ENCODE assay signal across 28 cellular contexts in genomic region chr1:205741681-205742080, GRCh38. TPM values are rescaled to one million over a fixed set of nuclear protein-coding genes. Genes with fewer than 3 reads are reported as not detected.
DNase-seq lines count a peak whose midpoint lies in the region; ATAC-seq, FAIRE-seq and TF ChIP-seq lines count a peak whose summit lies in the region.
"Had no signal": no experiment of that assay in that cellular context is flagged by ENCODE, and none has a peak within 500 bp of the region (broad histone marks: within the 10 kb centered on the region; RNA-seq: fewer than 3 reads in every experiment).

No MANE protein-coding gene starts in this region.

- H4K8ac ChIP-seq in H9 (replicated peaks; ENCODE audit: insufficient read length, low read depth, low read length): no peak overlapping the region

- no peak overlapping the region for H4K5ac ChIP-seq in H9 (ENCODE audit: insufficient read length, low read depth, low read length)

- no peak overlapping the region for H2BK5ac ChIP-seq in H9 (ENCODE audit: insufficient read length, low read length)

- H3K27ac ChIP-seq in H9 (ENCODE audit: insufficient read length, low read depth, low read length): no peak overlapping the region
- H3K27ac ChIP-seq: epithelial cell of prostate, upper lobe of right lung had no signal

- no peaks in the 10 kb centered on the region for H4K20me1 ChIP-seq in H9 (ENCODE audit: control insufficient read depth, insufficient read depth, insufficient read length)

- no peaks in the 10 kb centered on the region for H3K23me2 ChIP-seq in H9 (ENCODE audit: insufficient read length, low read depth, low read length, poor library complexity, severe bottlenecking)

- H3K27ac Mint-ChIP-seq in activated naive CD8-positive, alpha-beta T cell: peak overlapping the region; percentile 46
- no peak overlapping the region for H3K27ac Mint-ChIP-seq in activated naive CD8-positive, alpha-beta T cell treated with anti-CD3 and anti-CD28 coated beads, Interleukin-2, amount 50 U/mL, for 24 hours
- H3K27ac Mint-ChIP-seq in H9 (peak overlapping the region in 2 of 3 experiments; percentile 25 to 82; a peak in 2 of 7 replicates), neural crest cell (ENCODE audit: unreplicated experiment) (no peak overlapping the region)
- H3K27ac Mint-ChIP-seq: activated CD4-positive, alpha-beta T cell treated with anti-CD3 and anti-CD28 coated beads for 36 hours; activated naive CD4-positive, alpha-beta T cell treated with anti-CD3 and anti-CD28 coated beads, Interleukin-2, amount 50 U/mL, for 72 hours; activated T-helper 1 cell treated with anti-CD3 and anti-CD28 coated beads, Interleukin-12 subunit alpha, Interleukin-12 subunit beta, Interleukin-2, Interleukin-4 antibody, amounts not matched to agents 30 ng/mL and 10 ng/mL and 1 ng/mL, durations not matched to agents 14 hours and 24 hours and 36 hours had no signal

- H3K14ac ChIP-seq in H9 (ENCODE audit: insufficient read depth, low read length): no peak overlapping the region

- no peaks in the 10 kb centered on the region for H3K27me3 ChIP-seq in H9 (ENCODE audit: insufficient read depth, low read length)
- H3K27me3 ChIP-seq: upper lobe of right lung had no signal

- H3K9ac ChIP-seq in H9 (ENCODE audit: extremely low read depth, insufficient read length, low read length): no peak overlapping the region

- H3K36me3 Mint-ChIP-seq in activated naive CD8-positive, alpha-beta T cell: peaks cover 4% of the 10 kb centered on the region
- H3K36me3 Mint-ChIP-seq in activated naive CD8-positive, alpha-beta T cell treated with anti-CD3 and anti-CD28 coated beads, Interleukin-2, amount 50 U/mL, for 24 hours (ENCODE audit: low read depth): peaks cover 39% of the 10 kb centered on the region
- H3K36me3 Mint-ChIP-seq in H9 (ENCODE audit: insufficient read depth in 1 of 3, low read depth in 3 of 3) (peaks cover 8 to 24% (median 18%) of the 10 kb centered on the region in 3 experiments; a peak in 6 of 7 replicates), neural crest cell (ENCODE audit: low read depth) (peaks cover 10% of the 10 kb centered on the region)

- no peak overlapping the region for H3K4me3 Mint-ChIP-seq in activated naive CD8-positive, alpha-beta T cell
- H3K4me3 Mint-ChIP-seq in activated naive CD8-positive, alpha-beta T cell treated with anti-CD3 and anti-CD28 coated beads, Interleukin-2, amount 50 U/mL, for 24 hours: no peak overlapping the region
- H3K4me3 Mint-ChIP-seq in H9 (no peak overlapping the region), neural crest cell (peak overlapping the region; percentile 57)
- H3K4me3 Mint-ChIP-seq: activated CD4-positive, alpha-beta T cell treated with anti-CD3 and anti-CD28 coated beads for 36 hours; activated T-helper 1 cell treated with anti-CD3 and anti-CD28 coated beads, Interleukin-12 subunit alpha, Interleukin-12 subunit beta, Interleukin-2, Interleukin-4 antibody, amounts not matched to agents 30 ng/mL and 10 ng/mL and 1 ng/mL, durations not matched to agents 14 hours and 24 hours and 36 hours had no signal

- H2BK120ac ChIP-seq in H9 (ENCODE audit: low read depth, low read length, poor library complexity, severe bottlenecking): no peak overlapping the region

- H3K9me3 ChIP-seq in H9 (ENCODE audit: control insufficient read depth, low read depth, low read length): no peaks in the 10 kb centered on the region
- H3K9me3 ChIP-seq: upper lobe of right lung had no signal

- no peak overlapping the region for H3T11ph ChIP-seq in H9 (ENCODE audit: low read length)

- no peaks in the 10 kb centered on the region for H3K27me3 Mint-ChIP-seq in activated naive CD8-positive, alpha-beta T cell
- H3K27me3 Mint-ChIP-seq in activated naive CD8-positive, alpha-beta T cell treated with anti-CD3 and anti-CD28 coated beads, Interleukin-2, amount 50 U/mL, for 24 hours: no peaks in the 10 kb centered on the region
- H3K27me3 Mint-ChIP-seq in H9 (ENCODE audit: low read depth) (no peaks in the 10 kb centered on the region), neural crest cell (ENCODE audit: low read depth) (no peaks in the 10 kb centered on the region)
- H3K27me3 Mint-ChIP-seq: activated CD4-positive, alpha-beta T cell treated with anti-CD3 and anti-CD28 coated beads for 36 hours had no signal

- FAIRE-seq in TTC549 (lab: Jason Lieb, UNC): peak; percentile 49
- FAIRE-seq: GM19239 had no signal

- peaks cover 8% of the 10 kb centered on the region for H3K79me1 ChIP-seq in H9 (ENCODE audit: insufficient read depth, low read depth, low read length, poor library complexity, severe bottlenecking)

- peaks cover 4% of the 10 kb centered on the region; the same call in 1 of the 2 replicates for H3K4me1 ChIP-seq in H9 (ENCODE audit: insufficient read depth, low read length)

- H3K4me1 Mint-ChIP-seq in activated naive CD8-positive, alpha-beta T cell (ENCODE audit: low read depth): peaks cover 51% of the 10 kb centered on the region
- H3K4me1 Mint-ChIP-seq in activated naive CD8-positive, alpha-beta T cell treated with anti-CD3 and anti-CD28 coated beads, Interleukin-2, amount 50 U/mL, for 24 hours: peaks cover 49% of the 10 kb centered on the region
- H3K4me1 Mint-ChIP-seq in H9 (peaks cover 42 to 43% of the 10 kb centered on the region in 2 experiments), neural crest cell (peaks cover 42% of the 10 kb centered on the region)

- H3K9me3 Mint-ChIP-seq in activated naive CD8-positive, alpha-beta T cell (ENCODE audit: low read depth): no peaks in the 10 kb centered on the region
- H3K9me3 Mint-ChIP-seq in activated naive CD8-positive, alpha-beta T cell treated with anti-CD3 and anti-CD28 coated beads, Interleukin-2, amount 50 U/mL, for 24 hours: no peaks in the 10 kb centered on the region
- H3K9me3 Mint-ChIP-seq in H9 (no peaks in the 10 kb centered on the region), neural crest cell (no peaks in the 10 kb centered on the region)
- H3K9me3 Mint-ChIP-seq: activated naive CD4-positive, alpha-beta T cell treated with anti-CD3 and anti-CD28 coated beads, Interleukin-2, amount 50 U/mL, for 72 hours; activated T-helper 1 cell treated with anti-CD3 and anti-CD28 coated beads, Interleukin-12 subunit alpha, Interleukin-12 subunit beta, Interleukin-2, Interleukin-4 antibody, amounts not matched to agents 30 ng/mL and 10 ng/mL and 1 ng/mL, durations not matched to agents 14 hours and 24 hours and 36 hours had no signal

- H2BK15ac ChIP-seq in H9 (ENCODE audit: low read depth, low read length): no peak overlapping the region

- TF ChIP-seq CTCF in H9 (conservative IDR thresholded peaks at IDR 0.05) (no peak), neural crest cell (conservative IDR thresholded peaks at IDR 0.05) (no peak), omental fat pad (IDR thresholded peaks at IDR 0.05) (no peak)

- H2BK20ac ChIP-seq in H9 (ENCODE audit: low read depth, low read length, poor library complexity, severe bottlenecking): no peak overlapping the region

- H3K4me2 ChIP-seq in H9 (ENCODE audit: insufficient read depth, insufficient read length, low read length): no peak overlapping the region
- H3K4me2 ChIP-seq: smooth muscle cell had no signal

- H3K23ac ChIP-seq in H9 (ENCODE audit: insufficient read length, low read depth, low read length): no peak overlapping the region

- no peak overlapping the region for H3K18ac ChIP-seq in H9 (ENCODE audit: insufficient read length, low read depth, low read length)

- no peak overlapping the region for H2BK12ac ChIP-seq in H9 (ENCODE audit: insufficient read length, low read depth, low read length)

- H2AFZ ChIP-seq in H9 (ENCODE audit: low read length): no peak overlapping the region

- no peak overlapping the region for H2AK5ac ChIP-seq in H9 (ENCODE audit: insufficient read length, low read length)

- H4K91ac ChIP-seq in H9 (ENCODE audit: insufficient read length, low read depth, low read length): no peak overlapping the region

- no peak for ATAC-seq in activated naive CD8-positive, alpha-beta T cell treated with anti-CD3 and anti-CD28 coated beads, Interleukin-2, amount 50 U/mL, for 24 hours
- ATAC-seq in omental fat pad (ENCODE audit: low FRiP score) (no peak), HG02571 (IDR thresholded peaks at IDR 0.05; ENCODE audit: unreplicated experiment) (no peak)
- ATAC-seq: activated CD4-positive, alpha-beta T cell treated with anti-CD3 and anti-CD28 coated beads for 36 hours; upper lobe of right lung had no signal

- no CpG with 5 or more reads among the region's 1 CpG for WGBS in H9 (ENCODE audit: extremely low coverage, insufficient read length, low lambda C conversion rate)

- no peak overlapping the region for H3K4ac ChIP-seq in H9 (ENCODE audit: low read depth, low read length)

- H3K56ac ChIP-seq in H9 (ENCODE audit: insufficient read length, low read depth, low read length): no peak overlapping the region

- peaks cover 66% of the 10 kb centered on the region for H3K79me2 ChIP-seq in H9 (ENCODE audit: insufficient read depth, low read length)

- no peak for DNase-seq in activated naive CD8-positive, alpha-beta T cell treated with anti-CD3 and anti-CD28 coated beads, Interleukin-2, amount 50 U/mL, for 24 hours
- no peak for DNase-seq in H9
- DNase-seq in neural crest cell (ENCODE audit: low read depth, low spot score): no peak
- DNase-seq in omental fat pad (ENCODE audit: low spot score): no peak
- DNase-seq in DMS79 treated with DMSO at 0.1 percent for 48 hours (lab: John Stamatoyannopoulos, UW): no peak
- DNase-seq: activated CD4-positive, alpha-beta T cell treated with anti-CD3 and anti-CD28 coated beads for 36 hours; Calu3; cerebellar nuclear complex; EL; mesenchymal stem cell; NCI-H1105 treated with DMSO at 0.1 percent for 48 hours; NCI-H2029 treated with DMSO at 0.1 percent for 48 hours; NCI-H345; NCI-H82; OCI-M1; retina; Right ventricle myocardium superior; stimulated activated CD4-positive, alpha-beta T cell treated with anti-CD3 and anti-CD28 coated beads, Interleukin-2, amount 100 ng/mL, for 24 hours; substantia nigra; upper lobe of right lung had no signal

RNA-seq across cellular contexts. Expression of gene NUCKS1, which starts 8.3 kb away (rescaled TPM):
- total RNA-seq in H9 (2021) (414 and 427 TPM in 2 replicates), neural crest cell (440 and 491 TPM in 2 replicates), omental fat pad (10 to 100 TPM; 54.8 to 84.8 (median 71.2) TPM)

RNA-seq across cellular contexts. Expression of gene RAB29, which starts 33.6 kb away (rescaled TPM):
- total RNA-seq in H9 (2021): 4.2 and 4.4 TPM in 2 replicates
- 8.8 and 9.0 TPM in 2 replicates for total RNA-seq in neural crest cell
- total RNA-seq in omental fat pad: 10 to 100 TPM; 14.4 to 26.9 (median 20.0) TPM

Comparison
In these comparisons a context has a peak if more than half of its experiments do, and no peak if none do; other contexts are left out.
1. H3K27ac Mint-ChIP-seq: peak in activated naive CD8-positive, alpha-beta T cell (single experiment) and H9 (2 of 3); none in activated naive CD8-positive, alpha-beta T cell treated with anti-CD3 and anti-CD28 coated beads, Interleukin-2, amount 50 U/mL, for 24 hours (single experiment) and neural crest cell (single experiment).